Comparison of ENCODE assay signal across 19 cellular contexts in the genomic region with DNA sequence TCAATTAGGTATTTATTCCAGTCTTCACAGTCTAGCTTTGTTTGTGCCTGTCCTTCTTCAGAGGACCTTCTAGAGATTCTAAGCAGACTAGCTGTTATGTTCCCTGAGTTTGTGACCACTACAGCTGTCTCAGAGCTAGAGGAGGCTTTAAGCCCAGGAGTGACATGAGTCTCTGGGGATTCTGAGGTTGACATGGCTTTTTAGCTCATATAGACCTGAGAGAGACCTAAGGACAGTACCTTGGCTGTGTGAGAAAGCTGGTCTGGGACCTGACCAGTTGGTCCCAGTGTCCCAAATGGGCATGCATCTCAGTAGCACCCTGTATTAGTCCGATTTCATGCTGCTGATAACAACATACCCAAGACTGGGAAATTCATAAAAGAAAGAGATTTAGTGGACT.
"Had no signal": no experiment of that assay in that cellular context is flagged by ENCODE, and none has a peak within 500 bp of the region (broad histone marks: within the 10 kb centered on the region; RNA-seq: fewer than 3 reads in every experiment).

No MANE protein-coding gene starts in this region.

- DNase-seq: dermis blood vessel endothelial cell; dorsolateral prefrontal cortex; effector CD4-positive, alpha-beta T cell; effector memory CD4-positive, alpha-beta T cell; esophagus squamous epithelium; foreskin melanocyte; gastrocnemius medialis; glutamatergic neuron; head of caudate nucleus; heart right ventricle; hippocampal formation; left cardiac atrium; left lung; left ventricle myocardium superior; lower lobe of right lung; mesendoderm; midbrain; naive B cell had no signal

- H3K9me3 ChIP-seq: esophagus squamous epithelium, gastrocnemius medialis, lower lobe of right lung had no signal

- H3K4me1 ChIP-seq: esophagus squamous epithelium, gastrocnemius medialis, heart right ventricle, left lung, lower lobe of right lung had no signal

- H3K27ac ChIP-seq: coronary artery, dorsolateral prefrontal cortex, esophagus squamous epithelium, gastrocnemius medialis, heart right ventricle, left lung, lower lobe of right lung had no signal

- ATAC-seq: gastrocnemius medialis, heart right ventricle, left cardiac atrium, left lung, left ventricle myocardium superior, lower lobe of right lung had no signal

- H3K4me3 ChIP-seq: coronary artery, dorsolateral prefrontal cortex, esophagus squamous epithelium, gastrocnemius medialis, heart right ventricle, left lung, lower lobe of right lung had no signal

- H3K27me3 ChIP-seq: dorsolateral prefrontal cortex, esophagus squamous epithelium, gastrocnemius medialis, heart right ventricle, left lung had no signal

- H3K36me3 ChIP-seq: esophagus squamous epithelium, gastrocnemius medialis, heart right ventricle, left lung, lower lobe of right lung had no signal
